Comparison of ENCODE assay signal across 33 cellular contexts in genomic region chr11:125701858-125702621, GRCh38. TPM values are rescaled to one million over a fixed set of nuclear protein-coding genes. Genes with fewer than 3 reads are reported as not detected.
DNase-seq lines count a peak whose midpoint lies in the region; ATAC-seq and TF ChIP-seq lines count a peak whose summit lies in the region.
"Had no signal": no experiment of that assay in that cellular context is flagged by ENCODE, and none has a peak within 500 bp of the region (broad histone marks: within the 10 kb centered on the region; RNA-seq: fewer than 3 reads in every experiment).

No MANE protein-coding gene starts in this region.

- H2BK20ac ChIP-seq in H9 (ENCODE audit: low read depth, low read length, poor library complexity, severe bottlenecking), result no peak overlapping the region

- in situ Hi-C loops in astrocyte of the spinal cord (cut with HindIII; ENCODE audit: low sequenced_read_pairs), result no loop called here

- H4K5ac ChIP-seq in H9 (ENCODE audit: insufficient read length, low read depth, low read length), result no peak overlapping the region

- H3K4ac ChIP-seq in H9 (ENCODE audit: low read depth, low read length), result no peak overlapping the region

- H3K23me2 ChIP-seq in H9 (ENCODE audit: insufficient read length, low read depth, low read length, poor library complexity, severe bottlenecking), result no peaks in the 10 kb centered on the region

- POLR2A ChIA-PET in CD8-positive, alpha-beta T cell (lab: Charles Lee), result no interaction called here
- POLR2A ChIA-PET in HEK293T (lab: Yijun Ruan, JAX), result no interaction called here

- H3K56ac ChIP-seq in H9 (ENCODE audit: insufficient read length, low read depth, low read length), result no peak overlapping the region

- H3K4me2 ChIP-seq in H9 (ENCODE audit: insufficient read depth, insufficient read length, low read length), result no peak overlapping the region

- H4K91ac ChIP-seq in H9 (ENCODE audit: insufficient read length, low read depth, low read length), result no peak overlapping the region

- peak; percentile 58 for DNase-seq in H9
- peak; percentile 26 for DNase-seq in NCI-H146 treated with DMSO at 0.1 percent for 48 hours (lab: John Stamatoyannopoulos, UW; ENCODE audit: unreplicated experiment)
- peak; percentile 4 for DNase-seq in astrocyte of the spinal cord (ENCODE audit: low read depth, low spot score)
- peak; percentile 24 for DNase-seq in smooth muscle cell of the brain vasculature (ENCODE audit: low read depth, low spot score)
- DNase-seq in CD8-positive, alpha-beta T cell, result no peak
- no peak for DNase-seq in UCSD-AML1 (lab: John Stamatoyannopoulos, UW; ENCODE audit: unreplicated experiment)
- no peak for DNase-seq in HEK293T (ENCODE audit: extremely low spot score)
- DNase-seq: activated CD4-positive, alpha-beta memory T cell treated with anti-CD3 and anti-CD28 coated beads, Interleukin-2, amount 10 ng/mL, durations not matched to agents 7 days and 5 days; activated CD8-positive, alpha-beta memory T cell treated with anti-CD3 and anti-CD28 coated beads, Interleukin-2, amount 50 U/mL, for 48 hours; Calu3; effector memory CD4-positive, alpha-beta T cell; erythroblast; head of caudate nucleus; NCI-H1417 treated with DMSO at 0.1 percent for 48 hours; NCI-H2107; pancreas; retina; spleen; stimulated activated CD4-positive, alpha-beta T cell treated with anti-CD3 and anti-CD28 coated beads, Interleukin-2, amount 100 ng/mL, for 48 hours; T-helper 1 cell had no signal

- no peak overlapping the region for H3K4me3 Mint-ChIP-seq in H9
- H3K4me3 Mint-ChIP-seq in CD8-positive, alpha-beta T cell, result no peak overlapping the region
- H3K4me3 Mint-ChIP-seq: activated CD4-positive, alpha-beta memory T cell treated with anti-CD3 and anti-CD28 coated beads, Interleukin-2, amount 10 ng/mL, durations not matched to agents 7 days and 5 days; activated naive CD4-positive, alpha-beta T cell treated with anti-CD3 and anti-CD28 coated beads, Interleukin-2, amount 50 U/mL, for 24 hours; activated T-helper 17 cell treated with anti-CD3 and anti-CD28 coated beads, Interleukin-2, amount 50 U/mL, for 72 hours; nephron had no signal

- H3K27me3 Mint-ChIP-seq in H9 (ENCODE audit: low read depth), result peaks cover 4% of the 10 kb centered on the region
- peaks cover 14% of the 10 kb centered on the region for H3K27me3 Mint-ChIP-seq in CD8-positive, alpha-beta T cell (ENCODE audit: low read depth)

- H3K4me3 ChIP-seq in astrocyte of the spinal cord (ENCODE audit: low read depth, low read length), result no peak overlapping the region
- H3K4me3 ChIP-seq in CD8-positive, alpha-beta T cell (ENCODE audit: low read depth, low read length), result no peak overlapping the region
- H3K4me3 ChIP-seq: GM12878, lung, pancreas, spleen had no signal

- H3K14ac ChIP-seq in H9 (ENCODE audit: insufficient read depth, low read length), result no peak overlapping the region

- intact Hi-C loops in CD8-positive, alpha-beta T cell (cut with DNase I, micrococcal nuclease), result no loop called here

- peaks cover 0 to 2% of the 10 kb centered on the region in 2 experiments; a peak in 2 of 5 replicates for H3K9me3 Mint-ChIP-seq in H9
- no peaks in the 10 kb centered on the region for H3K9me3 Mint-ChIP-seq in CD8-positive, alpha-beta T cell
- H3K9me3 Mint-ChIP-seq: activated CD4-positive, alpha-beta memory T cell treated with anti-CD3 and anti-CD28 coated beads, Interleukin-2, amount 10 ng/mL, durations not matched to agents 7 days and 5 days; activated naive CD4-positive, alpha-beta T cell treated with anti-CD3 and anti-CD28 coated beads, Interleukin-2, amount 50 U/mL, for 24 hours; activated T-helper 17 cell treated with anti-CD3 and anti-CD28 coated beads, Interleukin-2, amount 50 U/mL, for 72 hours had no signal

- H3K4me1 Mint-ChIP-seq in H9, result peaks cover 16% of the 10 kb centered on the region in 2 experiments
- no peaks in the 10 kb centered on the region for H3K4me1 Mint-ChIP-seq in CD8-positive, alpha-beta T cell (ENCODE audit: low read depth)
- H3K4me1 Mint-ChIP-seq: activated CD4-positive, alpha-beta memory T cell treated with anti-CD3 and anti-CD28 coated beads, Interleukin-2, amount 10 ng/mL, durations not matched to agents 7 days and 5 days; activated naive CD4-positive, alpha-beta T cell treated with anti-CD3 and anti-CD28 coated beads, Interleukin-2, amount 50 U/mL, for 24 hours; activated T-helper 17 cell treated with anti-CD3 and anti-CD28 coated beads, Interleukin-2, amount 50 U/mL, for 72 hours; nephron had no signal

- no CpG with 5 or more reads among the region's 6 CpGs for WGBS in H9 (ENCODE audit: extremely low coverage, insufficient read length, low lambda C conversion rate)

- H3K79me1 ChIP-seq in H9 (ENCODE audit: insufficient read depth, low read depth, low read length, poor library complexity, severe bottlenecking), result no peaks in the 10 kb centered on the region

- no peak overlapping the region for H3K23ac ChIP-seq in H9 (ENCODE audit: insufficient read length, low read depth, low read length)

- TF ChIP-seq CTCF in H9 (conservative IDR thresholded peaks at IDR 0.05) (no peak), astrocyte of the spinal cord (IDR thresholded peaks at IDR 0.05; ENCODE audit: low read depth, low read length) (no peak)
- TF ChIP-seq CTCF in CD8-positive, alpha-beta T cell (IDR thresholded peaks at IDR 0.05), result no peak

- H3K27ac Mint-ChIP-seq in H9, result peak overlapping the region in 2 of 3 experiments; percentile 59 to 68; a peak in 2 of 7 replicates
- H3K27ac Mint-ChIP-seq in CD8-positive, alpha-beta T cell, result no peak overlapping the region
- H3K27ac Mint-ChIP-seq: activated CD4-positive, alpha-beta memory T cell treated with anti-CD3 and anti-CD28 coated beads, Interleukin-2, amount 10 ng/mL, durations not matched to agents 7 days and 5 days; activated naive CD4-positive, alpha-beta T cell treated with anti-CD3 and anti-CD28 coated beads, Interleukin-2, amount 50 U/mL, for 24 hours; activated T-helper 17 cell treated with anti-CD3 and anti-CD28 coated beads, Interleukin-2, amount 50 U/mL, for 72 hours; nephron had no signal

- peaks cover 0 to 2% (median 0%) of the 10 kb centered on the region in 3 experiments; a peak in 3 of 7 replicates for H3K36me3 Mint-ChIP-seq in H9 (ENCODE audit: insufficient read depth in 1 of 3, low read depth in 3 of 3)
- H3K36me3 Mint-ChIP-seq in CD8-positive, alpha-beta T cell, result no peaks in the 10 kb centered on the region

- no peak overlapping the region for H2BK5ac ChIP-seq in H9 (ENCODE audit: insufficient read length, low read length)

- no peak overlapping the region for H4K8ac ChIP-seq in H9 (replicated peaks; ENCODE audit: insufficient read length, low read depth, low read length)

- H2BK15ac ChIP-seq in H9 (ENCODE audit: low read depth, low read length), result no peak overlapping the region

- no peak overlapping the region for H3T11ph ChIP-seq in H9 (ENCODE audit: low read length)

- H3K79me2 ChIP-seq in H9 (ENCODE audit: insufficient read depth, low read length), result no peaks in the 10 kb centered on the region

- H3K36me3 ChIP-seq in CD8-positive, alpha-beta T cell (ENCODE audit: insufficient read depth, low read length), result no peaks in the 10 kb centered on the region
- H3K36me3 ChIP-seq: pancreas, spleen had no signal

- no peak overlapping the region for H2AK5ac ChIP-seq in H9 (ENCODE audit: insufficient read length, low read length)

- H3K27ac ChIP-seq in H9 (ENCODE audit: insufficient read length, low read depth, low read length), result no peak overlapping the region
- H3K27ac ChIP-seq in CD8-positive, alpha-beta T cell (ENCODE audit: low read depth, low read length), result no peak overlapping the region
- H3K27ac ChIP-seq: C4-2B, pancreas, spleen had no signal

- CTCF ChIA-PET in CD8-positive, alpha-beta T cell (lab: Charles Lee), result no interaction called here
- CTCF ChIA-PET in HEK293T (lab: Yijun Ruan, JAX), result no interaction called here

- no peaks in the 10 kb centered on the region for H4K20me1 ChIP-seq in H9 (ENCODE audit: control insufficient read depth, insufficient read depth, insufficient read length)

- H2AFZ ChIP-seq in H9 (ENCODE audit: low read length), result no peak overlapping the region

- no peaks in the 10 kb centered on the region for H3K4me1 ChIP-seq in H9 (ENCODE audit: insufficient read depth, low read length)
- no peaks in the 10 kb centered on the region for H3K4me1 ChIP-seq in CD8-positive, alpha-beta T cell (ENCODE audit: insufficient read depth, low read length)
- H3K4me1 ChIP-seq: pancreas, spleen had no signal

- no peaks in the 10 kb centered on the region for H3K9me3 ChIP-seq in H9 (ENCODE audit: control insufficient read depth, low read depth, low read length)
- H3K9me3 ChIP-seq in CD8-positive, alpha-beta T cell (ENCODE audit: low read length), result no peaks in the 10 kb centered on the region
- H3K9me3 ChIP-seq: pancreas, spleen had no signal

- no peak overlapping the region for H2BK12ac ChIP-seq in H9 (ENCODE audit: insufficient read length, low read depth, low read length)

- H3K27me3 ChIP-seq in H9 (ENCODE audit: insufficient read depth, low read length), result no peaks in the 10 kb centered on the region
- no peaks in the 10 kb centered on the region for H3K27me3 ChIP-seq in CD8-positive, alpha-beta T cell (ENCODE audit: insufficient read depth, low read length)
- H3K27me3 ChIP-seq: pancreas had no signal

- H2BK120ac ChIP-seq in H9 (ENCODE audit: low read depth, low read length, poor library complexity, severe bottlenecking), result no peak overlapping the region

- no peak overlapping the region for H3K9ac ChIP-seq in H9 (ENCODE audit: extremely low read depth, insufficient read length, low read length)

- no peak overlapping the region for H3K18ac ChIP-seq in H9 (ENCODE audit: insufficient read length, low read depth, low read length)

- no peak for ATAC-seq in CD8-positive, alpha-beta T cell
- ATAC-seq: activated CD4-positive, CD25-positive, alpha-beta regulatory T cell treated with anti-CD3 and anti-CD28 coated beads, Interleukin-2, amount 50 U/mL, for 24 hours; activated T-helper 17 cell treated with anti-CD3 and anti-CD28 coated beads, Interleukin-2, amount 50 U/mL, for 72 hours; GM12878; pancreas had no signal

TF ChIP-seq in HEK293T, 16 proteins besides CTCF, POLR2A, EP300 and RAD21 (continues in another document):
- TF ChIP-seq FOXA1 (IDR thresholded peaks at IDR 0.05), result no peak
- no peak for TF ChIP-seq ARNT (IDR thresholded peaks at IDR 0.05)
- no peak for TF ChIP-seq SUZ12 (IDR thresholded peaks at IDR 0.05)
- no peak for TF ChIP-seq SP1 (IDR thresholded peaks at IDR 0.05)
- no peak for TF ChIP-seq HDGF (IDR thresholded peaks at IDR 0.05; ENCODE audit: borderline replicate concordance)
- TF ChIP-seq NFRKB (IDR thresholded peaks at IDR 0.05), result no peak

RNA-seq across cellular contexts. Expression of gene ACRV1, which starts 21.4 kb away (rescaled TPM):
- total RNA-seq in H9 (2021), result not detected in 2 replicates
- total RNA-seq in CD8-positive, alpha-beta T cell, result not detected
- total RNA-seq: activated CD4-positive, alpha-beta memory T cell treated with anti-CD3 and anti-CD28 coated beads, Interleukin-2, amount 10 ng/mL, durations not matched to agents 7 days and 5 days; activated T-helper 17 cell treated with anti-CD3 and anti-CD28 coated beads, Interleukin-2, amount 50 U/mL, for 72 hours; Calu3; Daoy; fibroblast of villous mesenchyme; lung; M059J; mucosa of gallbladder; pancreas; SK-MEL-5; spleen; subcutaneous adipose tissue had no signal

RNA-seq across cellular contexts. Expression of gene PATE1, which starts 44.0 kb away (rescaled TPM):
- total RNA-seq in H9 (2021), result not detected in 2 replicates
- not detected for total RNA-seq in CD8-positive, alpha-beta T cell
- total RNA-seq: activated CD4-positive, alpha-beta memory T cell treated with anti-CD3 and anti-CD28 coated beads, Interleukin-2, amount 10 ng/mL, durations not matched to agents 7 days and 5 days; activated T-helper 17 cell treated with anti-CD3 and anti-CD28 coated beads, Interleukin-2, amount 50 U/mL, for 72 hours; Calu3; Daoy; fibroblast of villous mesenchyme; GM12878; lung; M059J; mucosa of gallbladder; pancreas; SK-MEL-5; spleen; subcutaneous adipose tissue had no signal

Comparison
In these comparisons a context has a peak if more than half of its experiments do, and no peak if none do; other contexts are left out.
1. DNase-seq: peak in H9 (single experiment), NCI-H146 treated with DMSO at 0.1 percent for 48 hours (single experiment), astrocyte of the spinal cord (single experiment) and smooth muscle cell of the brain vasculature (single experiment); none in CD8-positive, alpha-beta T cell (0 of 7), UCSD-AML1 (single experiment) and HEK293T (single experiment).